1 cellular context compared by ENCODE assay signal in the genomic region with DNA sequence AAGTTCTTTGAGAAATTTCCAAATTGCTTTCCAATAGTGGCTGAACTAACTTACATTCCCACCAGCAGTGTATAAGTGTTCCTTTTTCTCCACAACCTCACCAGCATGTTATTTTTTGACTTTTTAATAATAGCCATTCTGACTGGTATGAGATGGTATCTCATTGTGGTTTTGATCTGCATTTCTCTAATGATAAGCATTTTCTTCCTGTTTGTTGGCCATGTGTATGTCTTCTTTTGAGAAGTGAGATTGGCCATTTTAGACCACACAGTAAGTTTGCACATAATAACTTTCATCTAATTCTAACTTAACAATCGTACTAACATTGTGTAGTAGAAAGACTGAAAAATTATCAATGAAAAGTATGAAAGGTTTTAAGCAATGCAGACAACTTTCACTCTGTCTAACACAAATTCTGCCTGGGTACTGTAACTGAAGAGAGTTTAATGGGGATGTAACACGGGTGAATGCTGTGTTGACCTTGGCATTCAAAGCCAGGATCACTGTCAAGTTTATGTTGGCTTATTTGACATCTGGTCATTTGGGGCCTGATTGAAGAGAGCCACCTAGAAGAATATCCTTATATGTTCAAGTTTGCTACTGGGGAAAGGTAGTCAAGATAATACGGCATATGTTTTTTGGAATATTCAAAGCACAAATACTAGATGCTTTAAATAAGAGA.
TF ChIP-seq lines count a peak whose summit lies in the region.

No MANE protein-coding gene starts in this region.

TF ChIP-seq in HepG2, 621 proteins besides CTCF, POLR2A, EP300 and RAD21 (continued from another document):
- TF ChIP-seq, protein P1, sequence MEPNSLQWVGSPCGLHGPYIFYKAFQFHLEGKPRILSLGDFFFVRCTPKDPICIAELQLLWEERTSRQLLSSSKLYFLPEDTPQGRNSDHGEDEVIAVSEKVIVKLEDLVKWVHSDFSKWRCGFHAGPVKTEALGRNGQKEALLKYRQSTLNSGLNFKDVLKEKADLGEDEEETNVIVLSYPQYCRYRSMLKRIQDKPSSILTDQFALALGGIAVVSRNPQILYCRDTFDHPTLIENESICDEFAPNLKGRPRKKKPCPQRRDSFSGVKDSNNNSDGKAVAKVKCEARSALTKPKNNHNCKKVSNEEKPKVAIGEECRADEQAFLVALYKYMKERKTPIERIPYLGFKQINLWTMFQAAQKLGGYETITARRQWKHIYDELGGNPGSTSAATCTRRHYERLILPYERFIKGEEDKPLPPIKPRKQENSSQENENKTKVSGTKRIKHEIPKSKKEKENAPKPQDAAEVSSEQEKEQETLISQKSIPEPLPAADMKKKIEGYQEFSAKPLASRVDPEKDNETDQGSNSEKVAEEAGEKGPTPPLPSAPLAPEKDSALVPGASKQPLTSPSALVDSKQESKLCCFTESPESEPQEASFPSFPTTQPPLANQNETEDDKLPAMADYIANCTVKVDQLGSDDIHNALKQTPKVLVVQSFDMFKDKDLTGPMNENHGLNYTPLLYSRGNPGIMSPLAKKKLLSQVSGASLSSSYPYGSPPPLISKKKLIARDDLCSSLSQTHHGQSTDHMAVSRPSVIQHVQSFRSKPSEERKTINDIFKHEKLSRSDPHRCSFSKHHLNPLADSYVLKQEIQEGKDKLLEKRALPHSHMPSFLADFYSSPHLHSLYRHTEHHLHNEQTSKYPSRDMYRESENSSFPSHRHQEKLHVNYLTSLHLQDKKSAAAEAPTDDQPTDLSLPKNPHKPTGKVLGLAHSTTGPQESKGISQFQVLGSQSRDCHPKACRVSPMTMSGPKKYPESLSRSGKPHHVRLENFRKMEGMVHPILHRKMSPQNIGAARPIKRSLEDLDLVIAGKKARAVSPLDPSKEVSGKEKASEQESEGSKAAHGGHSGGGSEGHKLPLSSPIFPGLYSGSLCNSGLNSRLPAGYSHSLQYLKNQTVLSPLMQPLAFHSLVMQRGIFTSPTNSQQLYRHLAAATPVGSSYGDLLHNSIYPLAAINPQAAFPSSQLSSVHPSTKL (CRISPR knock-in tag; IDR thresholded peaks at IDR 0.05), result peak; percentile 51; the same call in 1 of the 2 replicates
- peak; percentile 34; the same call in 1 of the 2 replicates for TF ChIP-seq FOXA3 (CRISPR knock-in tag; IDR thresholded peaks at IDR 0.05)
